ENCODE assay signal across 18 cellular contexts in genomic region chr1:30383131-30383793, GRCh38.
"Had no signal": no experiment of that assay in that cellular context is flagged by ENCODE, and none has a peak within 500 bp of the region (broad histone marks: within the 10 kb centered on the region; RNA-seq: fewer than 3 reads in every experiment).

No MANE protein-coding gene starts in this region.

- H3K4me3 Mint-ChIP-seq: activated CD4-positive, alpha-beta memory T cell treated with anti-CD3 and anti-CD28 coated beads, Interleukin-2, amount 10 ng/mL, durations not matched to agents 7 days and 5 days; activated naive CD4-positive, alpha-beta T cell treated with anti-CD3 and anti-CD28 coated beads, Interleukin-2, amount 10 ng/mL, durations not matched to agents 7 days and 5 days; dendritic cell treated with granulocyte-macrophage colony-stimulating factor and Interleukin-4, amounts not matched to agents 40 ng/mL and 50 ng/mL, for 4 days; effector memory CD8-positive, alpha-beta T cell; immature natural killer cell; naive thymus-derived CD8-positive, alpha-beta T cell had no signal

- ATAC-seq: body of pancreas; effector memory CD8-positive, alpha-beta T cell; mucosa of descending colon; naive thymus-derived CD8-positive, alpha-beta T cell; stimulated activated naive CD8-positive, alpha-beta T cell treated with anti-CD3 and anti-CD28 coated beads, Interleukin-15, Interleukin-2, amounts not matched to agents 100 U/mL and 50 U/mL, for 24 hours had no signal

- H3K36me3 Mint-ChIP-seq: activated naive CD4-positive, alpha-beta T cell treated with anti-CD3 and anti-CD28 coated beads, Interleukin-2, amount 10 ng/mL, durations not matched to agents 7 days and 5 days; immature natural killer cell; naive thymus-derived CD8-positive, alpha-beta T cell had no signal

- DNase-seq: activated CD4-positive, alpha-beta memory T cell treated with anti-CD3 and anti-CD28 coated beads, Interleukin-2, amount 10 ng/mL, durations not matched to agents 7 days and 5 days; activated CD4-positive, alpha-beta T cell treated with anti-CD3 and anti-CD28 coated beads for 1 hour; activated naive CD4-positive, alpha-beta T cell treated with anti-CD3 and anti-CD28 coated beads, Interleukin-2, amount 10 ng/mL, durations not matched to agents 7 days and 5 days; body of pancreas; effector memory CD8-positive, alpha-beta T cell; erythroblast; immature natural killer cell; mammary epithelial cell; mucosa of descending colon; naive thymus-derived CD8-positive, alpha-beta T cell; occipital lobe; stimulated activated CD4-positive, alpha-beta T cell treated with anti-CD3 and anti-CD28 coated beads, Interleukin-4, amount 100 ng/mL, for 1 hour; stimulated activated CD8-positive, alpha-beta memory T cell treated with anti-CD3 and anti-CD28 coated beads, Interleukin-4, amount 100 ng/mL, for 48 hours; stimulated activated naive CD8-positive, alpha-beta T cell treated with anti-CD3 and anti-CD28 coated beads, Interleukin-15, Interleukin-2, amounts not matched to agents 100 U/mL and 50 U/mL, for 24 hours; T-helper 9 cell had no signal

- H3K9me3 Mint-ChIP-seq: activated CD4-positive, alpha-beta memory T cell treated with anti-CD3 and anti-CD28 coated beads, Interleukin-2, amount 10 ng/mL, durations not matched to agents 7 days and 5 days; activated naive CD4-positive, alpha-beta T cell treated with anti-CD3 and anti-CD28 coated beads, Interleukin-2, amount 10 ng/mL, durations not matched to agents 7 days and 5 days; dendritic cell treated with granulocyte-macrophage colony-stimulating factor and Interleukin-4, amounts not matched to agents 40 ng/mL and 50 ng/mL, for 4 days; effector memory CD8-positive, alpha-beta T cell; naive thymus-derived CD8-positive, alpha-beta T cell had no signal

- H3K36me3 ChIP-seq: sigmoid colon, uterus had no signal

- H3K27ac Mint-ChIP-seq: activated CD4-positive, alpha-beta memory T cell treated with anti-CD3 and anti-CD28 coated beads, Interleukin-2, amount 10 ng/mL, durations not matched to agents 7 days and 5 days; activated naive CD4-positive, alpha-beta T cell treated with anti-CD3 and anti-CD28 coated beads, Interleukin-2, amount 10 ng/mL, durations not matched to agents 7 days and 5 days; dendritic cell treated with granulocyte-macrophage colony-stimulating factor and Interleukin-4, amounts not matched to agents 40 ng/mL and 50 ng/mL, for 4 days; effector memory CD8-positive, alpha-beta T cell; immature natural killer cell had no signal

- H3K4me3 ChIP-seq: body of pancreas, mucosa of descending colon, sigmoid colon, uterus had no signal

- H3K9me3 ChIP-seq: body of pancreas, mucosa of descending colon, sigmoid colon, uterus had no signal

- H3K27ac ChIP-seq: body of pancreas, sigmoid colon, uterus had no signal

- H3K4me1 Mint-ChIP-seq: activated CD4-positive, alpha-beta memory T cell treated with anti-CD3 and anti-CD28 coated beads, Interleukin-2, amount 10 ng/mL, durations not matched to agents 7 days and 5 days; activated naive CD4-positive, alpha-beta T cell treated with anti-CD3 and anti-CD28 coated beads, Interleukin-2, amount 10 ng/mL, durations not matched to agents 7 days and 5 days; immature natural killer cell had no signal

- H3K27me3 ChIP-seq: body of pancreas, uterus had no signal
